Comparison of ENCODE assay signal across 27 cellular contexts in genomic region chr19:55527197-55528029, GRCh38. TPM values are rescaled to one million over a fixed set of nuclear protein-coding genes. Genes with fewer than 3 reads are reported as not detected.
"Had no signal": no experiment of that assay in that cellular context is flagged by ENCODE, and none has a peak within 500 bp of the region (broad histone marks: within the 10 kb centered on the region; RNA-seq: fewer than 3 reads in every experiment).

No MANE protein-coding gene starts in this region.

- H2AFZ ChIP-seq: neural progenitor cell had no signal

- H3K27ac ChIP-seq: neural progenitor cell, parathyroid adenoma, prostate gland, suprapubic skin, thyroid gland, upper lobe of left lung, vagina had no signal

- H3K79me2 ChIP-seq: parathyroid adenoma had no signal

- H3K4me3 ChIP-seq: heart left ventricle, lung, neural progenitor cell, prostate gland, suprapubic skin, thyroid gland, upper lobe of left lung, vagina had no signal

- FAIRE-seq: endometrium, frontal cortex had no signal

- ATAC-seq: stimulated activated effector memory CD8-positive, alpha-beta T cell treated with anti-CD3 and anti-CD28 coated beads, Interleukin-12 subunit alpha, Interleukin-12 subunit beta, amount 100 ng/mL, for 72 hours; stimulated activated naive CD8-positive, alpha-beta T cell treated with anti-CD3 and anti-CD28 coated beads, Interleukin-15, Interleukin-2, amounts not matched to agents 100 U/mL and 50 U/mL, for 24 hours had no signal

- H3K9me3 ChIP-seq: heart left ventricle, prostate gland, suprapubic skin, thyroid gland, upper lobe of left lung, vagina had no signal

- DNase-seq: cortex of kidney; effector memory CD4-positive, alpha-beta T cell; heart left ventricle; hippocampal formation; left colon; left ventricle myocardium superior; midbrain; occipital lobe; stimulated activated CD4-positive, alpha-beta T cell treated with anti-CD3 and anti-CD28 coated beads, Interleukin-4, amount 100 ng/mL, for 1 hour; stimulated activated CD8-positive, alpha-beta memory T cell treated with anti-CD3 and anti-CD28 coated beads, Interleukin-4, amount 100 ng/mL, for 48 hours; stimulated activated naive CD8-positive, alpha-beta T cell treated with anti-CD3 and anti-CD28 coated beads, Interleukin-15, Interleukin-2, amounts not matched to agents 100 U/mL and 50 U/mL, for 24 hours; thyroid gland; upper lobe of left lung had no signal

- H3K36me3 ChIP-seq: heart left ventricle, neural progenitor cell, prostate gland, suprapubic skin, thyroid gland, upper lobe of left lung, vagina had no signal

- H3K9ac ChIP-seq: neural progenitor cell, parathyroid adenoma had no signal

- H3K27me3 ChIP-seq: neural progenitor cell, thyroid gland, upper lobe of left lung, vagina had no signal

RNA-seq across cellular contexts. Expression of gene SBK2, which starts 9.5 kb away (rescaled TPM):
- total RNA-seq: esophagus mucosa; fibroblast of lung; glomerular endothelial cell; left colon; natural killer cell treated with Interleukin-12 subunit alpha and Interleukin-12 subunit beta and Interleukin-15 and Interleukin-18, amount 100 ng/mL, for 72 hours; occipital lobe; prostate gland; renal cortical epithelial cell; suprapubic skin; thyroid gland; upper lobe of left lung; vagina had no signal
- polyA plus RNA-seq: fibroblast of lung, lung had no signal

RNA-seq across cellular contexts. Expression of gene SBK3, which starts 17.9 kb away (rescaled TPM):
- total RNA-seq: frontal cortex; left colon; natural killer cell treated with Interleukin-12 subunit alpha and Interleukin-12 subunit beta and Interleukin-15 and Interleukin-18, amount 100 ng/mL, for 72 hours; renal cortical epithelial cell; suprapubic skin; vagina had no signal
- polyA plus RNA-seq: fibroblast of lung had no signal
